12 cellular contexts compared by ENCODE assay signal in the genomic region with DNA sequence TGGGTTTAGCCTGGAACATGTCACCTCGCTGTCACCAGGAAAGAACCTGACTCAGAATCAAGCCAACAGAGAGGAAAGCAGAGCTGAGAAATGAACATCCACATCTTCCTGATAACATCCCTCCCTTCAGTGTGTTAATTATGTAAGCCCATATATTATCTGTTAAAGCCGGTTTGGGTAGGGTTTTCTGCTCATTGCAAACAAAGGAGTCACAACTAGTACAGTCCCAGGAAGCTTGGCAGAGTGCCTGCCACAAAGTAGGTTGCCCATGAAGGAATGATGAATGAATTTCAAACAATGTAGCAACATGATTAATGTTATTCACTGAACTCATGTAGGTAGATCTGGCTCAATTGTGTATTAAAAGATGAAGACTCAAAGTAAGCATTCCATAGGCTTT. TPM values are rescaled to one million over a fixed set of nuclear protein-coding genes. Genes with fewer than 3 reads are reported as not detected.
DNase-seq lines count a peak whose midpoint lies in the region; ATAC-seq and TF ChIP-seq lines count a peak whose summit lies in the region.
"Had no signal": no experiment of that assay in that cellular context is flagged by ENCODE, and none has a peak within 500 bp of the region (broad histone marks: within the 10 kb centered on the region; RNA-seq: fewer than 3 reads in every experiment).

No MANE protein-coding gene starts in this region.

- no peaks in the 10 kb centered on the region for H3K36me3 ChIP-seq in MG63
- no peaks in the 10 kb centered on the region for H3K36me3 ChIP-seq in body of pancreas (replicated peaks in 1 of 2; ENCODE audit: insufficient read depth in 1 of 2, low read depth in 2 of 2)

- H3K27me3 Mint-ChIP-seq in stimulated activated naive CD8-positive, alpha-beta T cell treated with anti-CD3 and anti-CD28 coated beads, Interleukin-15, amount 100 ng/mL, for 72 hours: peaks cover 6% of the 10 kb centered on the region

- peaks cover 6% of the 10 kb centered on the region for H3K4me1 ChIP-seq in body of pancreas

- H3K4me1 Mint-ChIP-seq in stimulated activated naive CD8-positive, alpha-beta T cell treated with anti-CD3 and anti-CD28 coated beads, Interleukin-15, amount 100 ng/mL, for 72 hours: peaks cover 7% of the 10 kb centered on the region

- TF ChIP-seq POLR2A in body of pancreas (IDR thresholded peaks at IDR 0.05): no peak

- peak; percentile 52 for ATAC-seq in body of pancreas
- ATAC-seq in HG02840 (IDR thresholded peaks at IDR 0.05; ENCODE audit: low FRiP score, unreplicated experiment): no peak
- no peak for ATAC-seq in stimulated activated naive CD8-positive, alpha-beta T cell treated with anti-CD3 and anti-CD28 coated beads, Interleukin-15, amount 100 ng/mL, for 72 hours
- ATAC-seq: activated CD8-positive, alpha-beta memory T cell treated with anti-CD3 and anti-CD28 coated beads, Interleukin-2, amount 10 ng/mL, durations not matched to agents 7 days and 5 days; CD8-positive, alpha-beta T cell; natural killer cell treated with Interleukin-12 subunit alpha and Interleukin-12 subunit beta and Interleukin-15 and Interleukin-18, amount 100 ng/mL, for 72 hours; T-cell had no signal

- H3K9me3 Mint-ChIP-seq in stimulated activated naive CD8-positive, alpha-beta T cell treated with anti-CD3 and anti-CD28 coated beads, Interleukin-15, amount 100 ng/mL, for 72 hours: no peaks in the 10 kb centered on the region
- H3K9me3 Mint-ChIP-seq: CD8-positive, alpha-beta T cell; natural killer cell treated with Interleukin-12 subunit alpha and Interleukin-12 subunit beta and Interleukin-15 and Interleukin-18, amount 100 ng/mL, for 72 hours; T-cell had no signal

- DNase-seq in DMS53 (lab: John Stamatoyannopoulos, UW) (peak; percentile 40), DMS53 treated with DMSO at 0.1 percent for 48 hours (lab: John Stamatoyannopoulos, UW; ENCODE audit: unreplicated experiment) (no peak), MG63 (peak; percentile 39), body of pancreas (peak; percentile 37 to 74 (median 66)), mucosa of gallbladder (ENCODE audit: low spot score) (peak; percentile 81), NCI-H1048 (lab: John Stamatoyannopoulos, UW) (no peak)
- DNase-seq in stimulated activated naive CD8-positive, alpha-beta T cell treated with anti-CD3 and anti-CD28 coated beads, Interleukin-15, amount 100 ng/mL, for 72 hours: no peak
- DNase-seq: activated CD8-positive, alpha-beta memory T cell treated with anti-CD3 and anti-CD28 coated beads, Interleukin-2, amount 10 ng/mL, durations not matched to agents 7 days and 5 days; CD8-positive, alpha-beta T cell; T-cell had no signal

- peaks cover 21% of the 10 kb centered on the region for H3K27me3 ChIP-seq in MG63
- H3K27me3 ChIP-seq in body of pancreas: no peaks in the 10 kb centered on the region

- H3K4me3 ChIP-seq in MG63: no peak overlapping the region
- H3K4me3 ChIP-seq in body of pancreas: no peak overlapping the region

- H3K9me3 ChIP-seq in MG63 (no peaks in the 10 kb centered on the region), body of pancreas (no peaks in the 10 kb centered on the region)

- H3K4me3 Mint-ChIP-seq in stimulated activated naive CD8-positive, alpha-beta T cell treated with anti-CD3 and anti-CD28 coated beads, Interleukin-15, amount 100 ng/mL, for 72 hours: no peak overlapping the region
- H3K4me3 Mint-ChIP-seq: activated CD8-positive, alpha-beta memory T cell treated with anti-CD3 and anti-CD28 coated beads, Interleukin-2, amount 10 ng/mL, durations not matched to agents 7 days and 5 days; CD8-positive, alpha-beta T cell; natural killer cell treated with Interleukin-12 subunit alpha and Interleukin-12 subunit beta and Interleukin-15 and Interleukin-18, amount 100 ng/mL, for 72 hours; T-cell had no signal

- intact Hi-C loops in body of pancreas (cut with DNase I): no loop called here

- H3K27ac ChIP-seq in body of pancreas: no peak overlapping the region

- no peak overlapping the region for H3K27ac Mint-ChIP-seq in stimulated activated naive CD8-positive, alpha-beta T cell treated with anti-CD3 and anti-CD28 coated beads, Interleukin-15, amount 100 ng/mL, for 72 hours
- H3K27ac Mint-ChIP-seq: activated CD8-positive, alpha-beta memory T cell treated with anti-CD3 and anti-CD28 coated beads, Interleukin-2, amount 10 ng/mL, durations not matched to agents 7 days and 5 days; CD8-positive, alpha-beta T cell; natural killer cell treated with Interleukin-12 subunit alpha and Interleukin-12 subunit beta and Interleukin-15 and Interleukin-18, amount 100 ng/mL, for 72 hours; T-cell had no signal

- no peak for TF ChIP-seq CTCF in body of pancreas (IDR thresholded peaks at IDR 0.05)

- 35 to 36% methylated on average over 2 of the region's 2 CpGs for WGBS in body of pancreas, 2 donors

RNA-seq across cellular contexts. Expression of a gene that starts 10.4 kb away (rescaled TPM):
- total RNA-seq in MG63 (2014; rRNA removed; shearing (Covaris generic); ENCODE audit: low replicate concordance): 0.59 and 1.2 TPM in 2 replicates
- 1 to 10 TPM; 1.3 to 4.6 TPM for total RNA-seq in body of pancreas
- 10.6 TPM for total RNA-seq in mucosa of gallbladder

Comparison
In these comparisons a context has a peak if more than half of its experiments do, and no peak if none do; other contexts are left out.
1. DNase-seq: peak in DMS53 (single experiment), MG63 (single experiment), body of pancreas (4 of 4) and mucosa of gallbladder (single experiment); none in DMS53 treated with DMSO at 0.1 percent for 48 hours (single experiment), NCI-H1048 (single experiment) and stimulated activated naive CD8-positive, alpha-beta T cell treated with anti-CD3 and anti-CD28 coated beads, Interleukin-15, amount 100 ng/mL, for 72 hours (0 of 2).